ENCODE assay signal across 11 cellular contexts in genomic region chr6:137798846-137799245, GRCh38.
DNase-seq lines count a peak whose midpoint lies in the region; ATAC-seq, FAIRE-seq and TF ChIP-seq lines count a peak whose summit lies in the region.
"Had no signal": no experiment of that assay in that cellular context is flagged by ENCODE, and none has a peak within 500 bp of the region (broad histone marks: within the 10 kb centered on the region; RNA-seq: fewer than 3 reads in every experiment).

No MANE protein-coding gene starts in this region.

- peak overlapping the region; percentile 32 to 81 for H3K4me3 Mint-ChIP-seq in activated T-cell treated with anti-CD3 and anti-CD28 coated beads, Interleukin-2, amount 50 U/mL, for 72 hours
- peak overlapping the region; percentile 15 for H3K4me3 Mint-ChIP-seq in T-helper 17 cell
- no peak overlapping the region for H3K4me3 Mint-ChIP-seq in astrocyte (ENCODE audit: unreplicated experiment)
- H3K4me3 Mint-ChIP-seq in natural killer cell treated with Interleukin-12 subunit alpha and Interleukin-12 subunit beta and Interleukin-15 and Interleukin-18, amount 100 ng/mL, for 72 hours: no peak overlapping the region
- H3K4me3 Mint-ChIP-seq: dendritic cell treated with granulocyte-macrophage colony-stimulating factor and Interleukin-4, amounts not matched to agents 40 ng/mL and 50 ng/mL, for 4 days had no signal

- H3K4me3 ChIP-seq in astrocyte (ENCODE audit: insufficient read depth, low read depth, low read length) (no peak overlapping the region), ascending aorta (no peak overlapping the region)
- H3K4me3 ChIP-seq: adrenal gland had no signal

- H3K27me3 Mint-ChIP-seq in activated T-cell treated with anti-CD3 and anti-CD28 coated beads, Interleukin-2, amount 50 U/mL, for 72 hours (ENCODE audit: low read depth): no peaks in the 10 kb centered on the region
- no peaks in the 10 kb centered on the region for H3K27me3 Mint-ChIP-seq in T-helper 17 cell
- H3K27me3 Mint-ChIP-seq in astrocyte (ENCODE audit: low read depth, unreplicated experiment): no peaks in the 10 kb centered on the region
- H3K27me3 Mint-ChIP-seq in natural killer cell treated with Interleukin-12 subunit alpha and Interleukin-12 subunit beta and Interleukin-15 and Interleukin-18, amount 100 ng/mL, for 72 hours: no peaks in the 10 kb centered on the region

- H3K36me3 ChIP-seq in astrocyte (ENCODE audit: insufficient read depth, low read length) (no peaks in the 10 kb centered on the region), ascending aorta (no peaks in the 10 kb centered on the region)
- H3K36me3 ChIP-seq: adrenal gland had no signal

- no peaks in the 10 kb centered on the region for H3K79me2 ChIP-seq in astrocyte (ENCODE audit: insufficient read depth, low read length)

- ATAC-seq in activated T-cell treated with anti-CD3 and anti-CD28 coated beads, Interleukin-2, amount 50 U/mL, for 72 hours (replicated peaks in 1 of 2): peak; percentile 48 to 64
- peak; percentile 60 for ATAC-seq in T-helper 17 cell
- no peak for ATAC-seq in natural killer cell treated with Interleukin-12 subunit alpha and Interleukin-12 subunit beta and Interleukin-15 and Interleukin-18, amount 100 ng/mL, for 72 hours
- no peak for ATAC-seq in GM18858 (IDR thresholded peaks at IDR 0.05; ENCODE audit: unreplicated experiment)

- intact Hi-C loops in ascending aorta (cut with DNase I): no loop called here

- H3K27ac ChIP-seq in astrocyte (ENCODE audit: low read depth, low read length) (no peak overlapping the region), ascending aorta (no peak overlapping the region), substantia nigra (ENCODE audit: low read depth, low read length, poor library complexity, severe bottlenecking) (no peak overlapping the region)
- H3K27ac ChIP-seq: adrenal gland, RWPE1 had no signal

- peaks cover 13% of the 10 kb centered on the region for H3K4me1 ChIP-seq in astrocyte (ENCODE audit: insufficient read depth, low read length)
- no peaks in the 10 kb centered on the region for H3K4me1 ChIP-seq in ascending aorta

- peaks cover 90% of the 10 kb centered on the region for H3K4me1 Mint-ChIP-seq in activated T-cell treated with anti-CD3 and anti-CD28 coated beads, Interleukin-2, amount 50 U/mL, for 72 hours (ENCODE audit: low read depth)
- H3K4me1 Mint-ChIP-seq in T-helper 17 cell (peaks cover 42% of the 10 kb centered on the region), astrocyte (ENCODE audit: low read depth, unreplicated experiment) (peaks cover 6% of the 10 kb centered on the region)
- H3K4me1 Mint-ChIP-seq in natural killer cell treated with Interleukin-12 subunit alpha and Interleukin-12 subunit beta and Interleukin-15 and Interleukin-18, amount 100 ng/mL, for 72 hours (ENCODE audit: low read depth in 2 of 2): peaks cover 48 to 59% of the 10 kb centered on the region in 2 donors

- peaks cover 3 to 4% of the 10 kb centered on the region in 2 donors for H3K36me3 Mint-ChIP-seq in activated T-cell treated with anti-CD3 and anti-CD28 coated beads, Interleukin-2, amount 50 U/mL, for 72 hours (ENCODE audit: insufficient read depth in 2 of 2)
- H3K36me3 Mint-ChIP-seq in T-helper 17 cell (ENCODE audit: low read depth) (no peaks in the 10 kb centered on the region), astrocyte (ENCODE audit: low read depth, unreplicated experiment) (no peaks in the 10 kb centered on the region)
- H3K36me3 Mint-ChIP-seq in natural killer cell treated with Interleukin-12 subunit alpha and Interleukin-12 subunit beta and Interleukin-15 and Interleukin-18, amount 100 ng/mL, for 72 hours: no peaks in the 10 kb centered on the region

- H4K20me1 ChIP-seq in astrocyte (ENCODE audit: insufficient read depth, low read length): no peaks in the 10 kb centered on the region

- no peak for TF ChIP-seq CTCF in astrocyte (IDR thresholded peaks at IDR 0.05; ENCODE audit: insufficient read depth, low read depth, low read length)
- TF ChIP-seq CTCF in ascending aorta (IDR thresholded peaks at IDR 0.05): no peak

- H3K9me3 Mint-ChIP-seq in activated T-cell treated with anti-CD3 and anti-CD28 coated beads, Interleukin-2, amount 50 U/mL, for 72 hours: peaks cover 3 to 5% of the 10 kb centered on the region in 2 donors
- no peaks in the 10 kb centered on the region for H3K9me3 Mint-ChIP-seq in astrocyte (ENCODE audit: unreplicated experiment)
- H3K9me3 Mint-ChIP-seq in natural killer cell treated with Interleukin-12 subunit alpha and Interleukin-12 subunit beta and Interleukin-15 and Interleukin-18, amount 100 ng/mL, for 72 hours: peaks cover 8% of the 10 kb centered on the region

- no peak for FAIRE-seq in astrocyte (lab: Jason Lieb, UNC)

- H3K4me2 ChIP-seq in astrocyte (ENCODE audit: low read length): peak overlapping the region; percentile 24

- peak overlapping the region; percentile 82 for H3K27ac Mint-ChIP-seq in activated T-cell treated with anti-CD3 and anti-CD28 coated beads, Interleukin-2, amount 50 U/mL, for 72 hours
- H3K27ac Mint-ChIP-seq in T-helper 17 cell: peak overlapping the region; percentile 97
- no peak overlapping the region for H3K27ac Mint-ChIP-seq in astrocyte (ENCODE audit: unreplicated experiment)
- peak overlapping the region; percentile 63 to 78 for H3K27ac Mint-ChIP-seq in natural killer cell treated with Interleukin-12 subunit alpha and Interleukin-12 subunit beta and Interleukin-15 and Interleukin-18, amount 100 ng/mL, for 72 hours
- H3K27ac Mint-ChIP-seq: dendritic cell treated with granulocyte-macrophage colony-stimulating factor and Interleukin-4, amounts not matched to agents 40 ng/mL and 50 ng/mL, for 4 days had no signal

- no peak overlapping the region for H3K9ac ChIP-seq in astrocyte (ENCODE audit: low read length)

- no peaks in the 10 kb centered on the region for H3K27me3 ChIP-seq in astrocyte (ENCODE audit: insufficient read depth, low read length)
- H3K27me3 ChIP-seq in ascending aorta: no peaks in the 10 kb centered on the region
- H3K27me3 ChIP-seq: adrenal gland had no signal

- no peak overlapping the region for H2AFZ ChIP-seq in astrocyte (ENCODE audit: low read depth, low read length)

- H3K9me3 ChIP-seq in T-helper 17 cell (ENCODE audit: control insufficient read depth, low read length, poor library complexity, severe bottlenecking) (no peaks in the 10 kb centered on the region), astrocyte (ENCODE audit: insufficient read depth, low read depth, low read length) (no peaks in the 10 kb centered on the region), ascending aorta (no peaks in the 10 kb centered on the region)
- H3K9me3 ChIP-seq: adrenal gland had no signal

- DNase-seq in activated T-cell treated with anti-CD3 and anti-CD28 coated beads, Interleukin-2, amount 50 U/mL, for 72 hours: peak; percentile 21 to 26
- no peak for DNase-seq in activated T-cell treated with anti-CD3 and anti-CD28 coated beads, Interleukin-2, amount 50 U/mL, for 1 hour
- DNase-seq in T-helper 17 cell (no peak), astrocyte (ENCODE audit: low read depth) (peak; percentile 27), ascending aorta (ENCODE audit: low spot score in 2 of 2) (no peak), substantia nigra (lab: John Stamatoyannopoulos, UW) (no peak)
- no peak for DNase-seq in natural killer cell treated with Interleukin-12 subunit alpha and Interleukin-12 subunit beta and Interleukin-15 and Interleukin-18, amount 100 ng/mL, for 72 hours (ENCODE audit: low spot score)
- DNase-seq: adrenal gland had no signal

Comparison
In these comparisons a context has a peak if more than half of its experiments do, and no peak if none do; other contexts are left out.
1. DNase-seq: peak in activated T-cell treated with anti-CD3 and anti-CD28 coated beads, Interleukin-2, amount 50 U/mL, for 72 hours (2 of 2) and astrocyte (single experiment); none in activated T-cell treated with anti-CD3 and anti-CD28 coated beads, Interleukin-2, amount 50 U/mL, for 1 hour (single experiment), T-helper 17 cell (0 of 3), natural killer cell treated with Interleukin-12 subunit alpha and Interleukin-12 subunit beta and Interleukin-15 and Interleukin-18, amount 100 ng/mL, for 72 hours (single experiment), ascending aorta (0 of 2) and substantia nigra (0 of 49).
2. ATAC-seq: peak in activated T-cell treated with anti-CD3 and anti-CD28 coated beads, Interleukin-2, amount 50 U/mL, for 72 hours (2 of 2) and T-helper 17 cell (single experiment); none in natural killer cell treated with Interleukin-12 subunit alpha and Interleukin-12 subunit beta and Interleukin-15 and Interleukin-18, amount 100 ng/mL, for 72 hours (0 of 2) and GM18858 (single experiment).
3. H3K4me3 Mint-ChIP-seq: peak in activated T-cell treated with anti-CD3 and anti-CD28 coated beads, Interleukin-2, amount 50 U/mL, for 72 hours (2 of 2) and T-helper 17 cell (single experiment); none in astrocyte (single experiment) and natural killer cell treated with Interleukin-12 subunit alpha and Interleukin-12 subunit beta and Interleukin-15 and Interleukin-18, amount 100 ng/mL, for 72 hours (single experiment).